1 cellular context compared by ENCODE assay signal in the genomic region with DNA sequence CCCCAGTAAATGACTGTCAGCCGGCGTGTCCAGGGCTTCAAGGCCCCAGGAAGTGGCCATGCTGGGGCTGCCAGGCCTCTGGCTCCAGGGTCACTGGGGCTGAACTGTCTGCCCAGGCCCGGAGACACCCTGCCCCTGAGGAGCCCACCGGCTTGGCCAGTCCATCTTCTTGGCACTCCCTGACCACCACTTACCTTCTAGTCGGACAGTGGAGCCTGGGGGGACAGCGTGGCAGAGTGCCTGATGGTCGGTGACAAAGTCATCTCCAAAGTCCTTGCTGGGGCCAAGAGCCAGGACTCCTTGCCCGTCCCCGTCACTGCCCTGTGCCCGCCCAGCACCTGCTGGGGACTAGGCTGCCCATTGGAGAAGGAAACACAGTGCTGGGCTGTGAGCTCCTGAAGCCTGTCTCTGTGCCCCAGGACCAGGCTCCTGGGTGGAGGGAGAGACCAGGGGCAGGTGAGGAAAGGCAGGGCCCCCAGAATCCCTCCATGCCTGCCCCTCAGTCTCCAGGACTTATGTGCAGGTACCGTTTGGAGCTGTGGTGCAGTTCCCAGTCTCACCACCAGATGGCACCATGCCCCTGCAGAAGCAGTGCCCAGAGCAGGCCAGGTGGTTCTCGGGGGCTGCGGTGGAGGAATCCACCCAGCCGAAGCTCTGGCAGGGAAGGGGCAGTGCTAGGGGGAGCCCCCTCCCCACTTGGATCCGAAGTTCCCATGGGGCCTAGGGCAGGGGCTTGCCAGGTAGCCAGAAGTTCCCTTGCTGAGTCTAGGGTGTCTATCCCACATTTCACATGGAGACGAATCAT.
TF ChIP-seq lines count a peak whose summit lies in the region.

No MANE protein-coding gene starts in this region.

TF ChIP-seq in K562, 482 proteins besides CTCF, POLR2A, EP300 and RAD21 (continued from another document and continues in another):
- TF ChIP-seq, protein P1, sequence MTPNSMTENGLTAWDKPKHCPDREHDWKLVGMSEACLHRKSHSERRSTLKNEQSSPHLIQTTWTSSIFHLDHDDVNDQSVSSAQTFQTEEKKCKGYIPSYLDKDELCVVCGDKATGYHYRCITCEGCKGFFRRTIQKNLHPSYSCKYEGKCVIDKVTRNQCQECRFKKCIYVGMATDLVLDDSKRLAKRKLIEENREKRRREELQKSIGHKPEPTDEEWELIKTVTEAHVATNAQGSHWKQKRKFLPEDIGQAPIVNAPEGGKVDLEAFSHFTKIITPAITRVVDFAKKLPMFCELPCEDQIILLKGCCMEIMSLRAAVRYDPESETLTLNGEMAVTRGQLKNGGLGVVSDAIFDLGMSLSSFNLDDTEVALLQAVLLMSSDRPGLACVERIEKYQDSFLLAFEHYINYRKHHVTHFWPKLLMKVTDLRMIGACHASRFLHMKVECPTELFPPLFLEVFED (CRISPR knock-in tag; conservative IDR thresholded peaks at IDR 0.05): peak; percentile 86
- no peak for TF ChIP-seq KLF10 (CRISPR knock-in tag; IDR thresholded peaks at IDR 0.05)
- TF ChIP-seq, protein P2, sequence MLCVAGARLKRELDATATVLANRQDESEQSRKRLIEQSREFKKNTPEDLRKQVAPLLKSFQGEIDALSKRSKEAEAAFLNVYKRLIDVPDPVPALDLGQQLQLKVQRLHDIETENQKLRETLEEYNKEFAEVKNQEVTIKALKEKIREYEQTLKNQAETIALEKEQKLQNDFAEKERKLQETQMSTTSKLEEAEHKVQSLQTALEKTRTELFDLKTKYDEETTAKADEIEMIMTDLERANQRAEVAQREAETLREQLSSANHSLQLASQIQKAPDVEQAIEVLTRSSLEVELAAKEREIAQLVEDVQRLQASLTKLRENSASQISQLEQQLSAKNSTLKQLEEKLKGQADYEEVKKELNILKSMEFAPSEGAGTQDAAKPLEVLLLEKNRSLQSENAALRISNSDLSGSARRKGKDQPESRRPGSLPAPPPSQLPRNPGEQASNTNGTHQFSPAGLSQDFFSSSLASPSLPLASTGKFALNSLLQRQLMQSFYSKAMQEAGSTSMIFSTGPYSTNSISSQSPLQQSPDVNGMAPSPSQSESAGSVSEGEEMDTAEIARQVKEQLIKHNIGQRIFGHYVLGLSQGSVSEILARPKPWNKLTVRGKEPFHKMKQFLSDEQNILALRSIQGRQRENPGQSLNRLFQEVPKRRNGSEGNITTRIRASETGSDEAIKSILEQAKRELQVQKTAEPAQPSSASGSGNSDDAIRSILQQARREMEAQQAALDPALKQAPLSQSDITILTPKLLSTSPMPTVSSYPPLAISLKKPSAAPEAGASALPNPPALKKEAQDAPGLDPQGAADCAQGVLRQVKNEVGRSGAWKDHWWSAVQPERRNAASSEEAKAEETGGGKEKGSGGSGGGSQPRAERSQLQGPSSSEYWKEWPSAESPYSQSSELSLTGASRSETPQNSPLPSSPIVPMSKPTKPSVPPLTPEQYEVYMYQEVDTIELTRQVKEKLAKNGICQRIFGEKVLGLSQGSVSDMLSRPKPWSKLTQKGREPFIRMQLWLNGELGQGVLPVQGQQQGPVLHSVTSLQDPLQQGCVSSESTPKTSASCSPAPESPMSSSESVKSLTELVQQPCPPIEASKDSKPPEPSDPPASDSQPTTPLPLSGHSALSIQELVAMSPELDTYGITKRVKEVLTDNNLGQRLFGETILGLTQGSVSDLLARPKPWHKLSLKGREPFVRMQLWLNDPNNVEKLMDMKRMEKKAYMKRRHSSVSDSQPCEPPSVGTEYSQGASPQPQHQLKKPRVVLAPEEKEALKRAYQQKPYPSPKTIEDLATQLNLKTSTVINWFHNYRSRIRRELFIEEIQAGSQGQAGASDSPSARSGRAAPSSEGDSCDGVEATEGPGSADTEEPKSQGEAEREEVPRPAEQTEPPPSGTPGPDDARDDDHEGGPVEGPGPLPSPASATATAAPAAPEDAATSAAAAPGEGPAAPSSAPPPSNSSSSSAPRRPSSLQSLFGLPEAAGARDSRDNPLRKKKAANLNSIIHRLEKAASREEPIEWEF (CRISPR knock-in tag; IDR thresholded peaks at IDR 0.05): no peak
- TF ChIP-seq, protein P3, sequence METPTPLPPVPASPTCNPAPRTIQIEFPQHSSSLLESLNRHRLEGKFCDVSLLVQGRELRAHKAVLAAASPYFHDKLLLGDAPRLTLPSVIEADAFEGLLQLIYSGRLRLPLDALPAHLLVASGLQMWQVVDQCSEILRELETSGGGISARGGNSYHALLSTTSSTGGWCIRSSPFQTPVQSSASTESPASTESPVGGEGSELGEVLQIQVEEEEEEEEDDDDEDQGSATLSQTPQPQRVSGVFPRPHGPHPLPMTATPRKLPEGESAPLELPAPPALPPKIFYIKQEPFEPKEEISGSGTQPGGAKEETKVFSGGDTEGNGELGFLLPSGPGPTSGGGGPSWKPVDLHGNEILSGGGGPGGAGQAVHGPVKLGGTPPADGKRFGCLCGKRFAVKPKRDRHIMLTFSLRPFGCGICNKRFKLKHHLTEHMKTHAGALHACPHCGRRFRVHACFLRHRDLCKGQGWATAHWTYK (CRISPR knock-in tag; IDR thresholded peaks at IDR 0.05): peak; percentile 85; the same call in 1 of the 2 replicates
- TF ChIP-seq, protein P4, sequence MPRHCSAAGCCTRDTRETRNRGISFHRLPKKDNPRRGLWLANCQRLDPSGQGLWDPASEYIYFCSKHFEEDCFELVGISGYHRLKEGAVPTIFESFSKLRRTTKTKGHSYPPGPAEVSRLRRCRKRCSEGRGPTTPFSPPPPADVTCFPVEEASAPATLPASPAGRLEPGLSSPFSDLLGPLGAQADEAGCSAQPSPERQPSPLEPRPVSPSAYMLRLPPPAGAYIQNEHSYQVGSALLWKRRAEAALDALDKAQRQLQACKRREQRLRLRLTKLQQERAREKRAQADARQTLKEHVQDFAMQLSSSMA (CRISPR knock-in tag; IDR thresholded peaks at IDR 0.05): no peak
- no peak for TF ChIP-seq NR2C1 (IDR thresholded peaks at IDR 0.05)
- TF ChIP-seq NR2C1 (tag; IDR thresholded peaks at IDR 0.05): no peak
- TF ChIP-seq, protein P5, sequence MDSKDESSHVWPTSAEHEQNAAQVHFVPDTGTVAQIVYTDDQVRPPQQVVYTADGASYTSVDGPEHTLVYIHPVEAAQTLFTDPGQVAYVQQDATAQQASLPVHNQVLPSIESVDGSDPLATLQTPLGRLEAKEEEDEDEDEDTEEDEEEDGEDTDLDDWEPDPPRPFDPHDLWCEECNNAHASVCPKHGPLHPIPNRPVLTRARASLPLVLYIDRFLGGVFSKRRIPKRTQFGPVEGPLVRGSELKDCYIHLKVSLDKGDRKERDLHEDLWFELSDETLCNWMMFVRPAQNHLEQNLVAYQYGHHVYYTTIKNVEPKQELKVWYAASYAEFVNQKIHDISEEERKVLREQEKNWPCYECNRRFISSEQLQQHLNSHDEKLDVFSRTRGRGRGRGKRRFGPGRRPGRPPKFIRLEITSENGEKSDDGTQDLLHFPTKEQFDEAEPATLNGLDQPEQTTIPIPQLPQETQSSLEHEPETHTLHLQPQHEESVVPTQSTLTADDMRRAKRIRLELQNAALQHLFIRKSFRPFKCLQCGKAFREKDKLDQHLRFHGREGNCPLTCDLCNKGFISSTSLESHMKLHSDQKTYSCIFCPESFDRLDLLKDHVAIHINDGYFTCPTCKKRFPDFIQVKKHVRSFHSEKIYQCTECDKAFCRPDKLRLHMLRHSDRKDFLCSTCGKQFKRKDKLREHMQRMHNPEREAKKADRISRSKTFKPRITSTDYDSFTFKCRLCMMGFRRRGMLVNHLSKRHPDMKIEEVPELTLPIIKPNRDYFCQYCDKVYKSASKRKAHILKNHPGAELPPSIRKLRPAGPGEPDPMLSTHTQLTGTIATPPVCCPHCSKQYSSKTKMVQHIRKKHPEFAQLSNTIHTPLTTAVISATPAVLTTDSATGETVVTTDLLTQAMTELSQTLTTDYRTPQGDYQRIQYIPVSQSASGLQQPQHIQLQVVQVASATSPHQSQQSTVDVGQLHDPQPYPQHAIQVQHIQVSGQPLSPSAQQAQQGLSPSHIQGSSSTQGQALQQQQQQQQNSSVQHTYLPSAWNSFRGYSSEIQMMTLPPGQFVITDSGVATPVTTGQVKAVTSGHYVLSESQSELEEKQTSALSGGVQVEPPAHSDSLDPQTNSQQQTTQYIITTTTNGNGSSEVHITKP (IDR thresholded peaks at IDR 0.05; ENCODE audit: partially characterized antibody): no peak
- TF ChIP-seq TAL1 (IDR thresholded peaks at IDR 0.05): no peak
- TF ChIP-seq, protein P6, sequence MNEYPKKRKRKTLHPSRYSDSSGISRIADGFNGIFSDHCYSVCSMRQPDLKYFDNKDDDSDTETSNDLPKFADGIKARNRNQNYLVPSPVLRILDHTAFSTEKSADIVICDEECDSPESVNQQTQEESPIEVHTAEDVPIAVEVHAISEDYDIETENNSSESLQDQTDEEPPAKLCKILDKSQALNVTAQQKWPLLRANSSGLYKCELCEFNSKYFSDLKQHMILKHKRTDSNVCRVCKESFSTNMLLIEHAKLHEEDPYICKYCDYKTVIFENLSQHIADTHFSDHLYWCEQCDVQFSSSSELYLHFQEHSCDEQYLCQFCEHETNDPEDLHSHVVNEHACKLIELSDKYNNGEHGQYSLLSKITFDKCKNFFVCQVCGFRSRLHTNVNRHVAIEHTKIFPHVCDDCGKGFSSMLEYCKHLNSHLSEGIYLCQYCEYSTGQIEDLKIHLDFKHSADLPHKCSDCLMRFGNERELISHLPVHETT (CRISPR knock-in tag; conservative IDR thresholded peaks at IDR 0.05 in 1 of 2, IDR thresholded peaks at IDR 0.05 in 1 of 2): no peak
- peak; percentile 91 for TF ChIP-seq OTX1 (CRISPR knock-in tag; IDR thresholded peaks at IDR 0.05)
- TF ChIP-seq, protein P7, sequence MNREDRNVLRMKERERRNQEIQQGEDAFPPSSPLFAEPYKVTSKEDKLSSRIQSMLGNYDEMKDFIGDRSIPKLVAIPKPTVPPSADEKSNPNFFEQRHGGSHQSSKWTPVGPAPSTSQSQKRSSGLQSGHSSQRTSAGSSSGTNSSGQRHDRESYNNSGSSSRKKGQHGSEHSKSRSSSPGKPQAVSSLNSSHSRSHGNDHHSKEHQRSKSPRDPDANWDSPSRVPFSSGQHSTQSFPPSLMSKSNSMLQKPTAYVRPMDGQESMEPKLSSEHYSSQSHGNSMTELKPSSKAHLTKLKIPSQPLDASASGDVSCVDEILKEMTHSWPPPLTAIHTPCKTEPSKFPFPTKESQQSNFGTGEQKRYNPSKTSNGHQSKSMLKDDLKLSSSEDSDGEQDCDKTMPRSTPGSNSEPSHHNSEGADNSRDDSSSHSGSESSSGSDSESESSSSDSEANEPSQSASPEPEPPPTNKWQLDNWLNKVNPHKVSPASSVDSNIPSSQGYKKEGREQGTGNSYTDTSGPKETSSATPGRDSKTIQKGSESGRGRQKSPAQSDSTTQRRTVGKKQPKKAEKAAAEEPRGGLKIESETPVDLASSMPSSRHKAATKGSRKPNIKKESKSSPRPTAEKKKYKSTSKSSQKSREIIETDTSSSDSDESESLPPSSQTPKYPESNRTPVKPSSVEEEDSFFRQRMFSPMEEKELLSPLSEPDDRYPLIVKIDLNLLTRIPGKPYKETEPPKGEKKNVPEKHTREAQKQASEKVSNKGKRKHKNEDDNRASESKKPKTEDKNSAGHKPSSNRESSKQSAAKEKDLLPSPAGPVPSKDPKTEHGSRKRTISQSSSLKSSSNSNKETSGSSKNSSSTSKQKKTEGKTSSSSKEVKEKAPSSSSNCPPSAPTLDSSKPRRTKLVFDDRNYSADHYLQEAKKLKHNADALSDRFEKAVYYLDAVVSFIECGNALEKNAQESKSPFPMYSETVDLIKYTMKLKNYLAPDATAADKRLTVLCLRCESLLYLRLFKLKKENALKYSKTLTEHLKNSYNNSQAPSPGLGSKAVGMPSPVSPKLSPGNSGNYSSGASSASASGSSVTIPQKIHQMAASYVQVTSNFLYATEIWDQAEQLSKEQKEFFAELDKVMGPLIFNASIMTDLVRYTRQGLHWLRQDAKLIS (CRISPR knock-in tag; IDR thresholded peaks at IDR 0.05): no peak
- TF ChIP-seq GABPB1 (CRISPR knock-in tag; IDR thresholded peaks at IDR 0.05): peak; percentile 82
- no peak for TF ChIP-seq HDAC8 (tag; IDR thresholded peaks at IDR 0.05)
- TF ChIP-seq NONO (IDR thresholded peaks at IDR 0.05; ENCODE audit: low read depth in 2 of 2, low read length in 1 of 2): peak in 1 of 2 experiments; percentile 93; a peak in 2 of 4 replicates
- TF ChIP-seq, protein P8, sequence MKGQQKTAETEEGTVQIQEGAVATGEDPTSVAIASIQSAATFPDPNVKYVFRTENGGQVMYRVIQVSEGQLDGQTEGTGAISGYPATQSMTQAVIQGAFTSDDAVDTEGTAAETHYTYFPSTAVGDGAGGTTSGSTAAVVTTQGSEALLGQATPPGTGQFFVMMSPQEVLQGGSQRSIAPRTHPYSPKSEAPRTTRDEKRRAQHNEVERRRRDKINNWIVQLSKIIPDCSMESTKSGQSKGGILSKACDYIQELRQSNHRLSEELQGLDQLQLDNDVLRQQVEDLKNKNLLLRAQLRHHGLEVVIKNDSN (CRISPR knock-in tag; IDR thresholded peaks at IDR 0.05): peak; percentile 61
- no peak for TF ChIP-seq ZFX (CRISPR knock-in tag; IDR thresholded peaks at IDR 0.05)
- no peak for TF ChIP-seq SRSF3 (IDR thresholded peaks at IDR 0.05; ENCODE audit: insufficient read depth, low read length)
- TF ChIP-seq FOXP1 (CRISPR knock-in tag; IDR thresholded peaks at IDR 0.05): no peak
- TF ChIP-seq, protein P9, sequence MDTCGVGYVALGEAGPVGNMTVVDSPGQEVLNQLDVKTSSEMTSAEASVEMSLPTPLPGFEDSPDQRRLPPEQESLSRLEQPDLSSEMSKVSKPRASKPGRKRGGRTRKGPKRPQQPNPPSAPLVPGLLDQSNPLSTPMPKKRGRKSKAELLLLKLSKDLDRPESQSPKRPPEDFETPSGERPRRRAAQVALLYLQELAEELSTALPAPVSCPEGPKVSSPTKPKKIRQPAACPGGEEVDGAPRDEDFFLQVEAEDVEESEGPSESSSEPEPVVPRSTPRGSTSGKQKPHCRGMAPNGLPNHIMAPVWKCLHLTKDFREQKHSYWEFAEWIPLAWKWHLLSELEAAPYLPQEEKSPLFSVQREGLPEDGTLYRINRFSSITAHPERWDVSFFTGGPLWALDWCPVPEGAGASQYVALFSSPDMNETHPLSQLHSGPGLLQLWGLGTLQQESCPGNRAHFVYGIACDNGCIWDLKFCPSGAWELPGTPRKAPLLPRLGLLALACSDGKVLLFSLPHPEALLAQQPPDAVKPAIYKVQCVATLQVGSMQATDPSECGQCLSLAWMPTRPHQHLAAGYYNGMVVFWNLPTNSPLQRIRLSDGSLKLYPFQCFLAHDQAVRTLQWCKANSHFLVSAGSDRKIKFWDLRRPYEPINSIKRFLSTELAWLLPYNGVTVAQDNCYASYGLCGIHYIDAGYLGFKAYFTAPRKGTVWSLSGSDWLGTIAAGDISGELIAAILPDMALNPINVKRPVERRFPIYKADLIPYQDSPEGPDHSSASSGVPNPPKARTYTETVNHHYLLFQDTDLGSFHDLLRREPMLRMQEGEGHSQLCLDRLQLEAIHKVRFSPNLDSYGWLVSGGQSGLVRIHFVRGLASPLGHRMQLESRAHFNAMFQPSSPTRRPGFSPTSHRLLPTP (IDR thresholded peaks at IDR 0.05; ENCODE audit: borderline replicate concordance, extremely low read depth, insufficient read length): no peak
- no peak for TF ChIP-seq PHB2 (IDR thresholded peaks at IDR 0.05; ENCODE audit: low read depth)
- TF ChIP-seq MTF1 (CRISPR knock-in tag; IDR thresholded peaks at IDR 0.05; ENCODE audit: borderline replicate concordance): no peak
